ENCODE assay signal across 16 cellular contexts in genomic region chr3:72517325-72517724, GRCh38.
DNase-seq lines count a peak whose midpoint lies in the region; ATAC-seq, FAIRE-seq and TF ChIP-seq lines count a peak whose summit lies in the region.
"Had no signal": no experiment of that assay in that cellular context is flagged by ENCODE, and none has a peak within 500 bp of the region (broad histone marks: within the 10 kb centered on the region; RNA-seq: fewer than 3 reads in every experiment).

No MANE protein-coding gene starts in this region.

- H3K9me3 Mint-ChIP-seq in GM23338 = no peaks in the 10 kb centered on the region
- H3K9me3 Mint-ChIP-seq: CD4-positive, alpha-beta memory T cell had no signal

- H3K9me1 ChIP-seq in K562 (ENCODE audit: control insufficient read depth, insufficient read depth, low read length) = no peaks in the 10 kb centered on the region

- H3K4me2 ChIP-seq in K562 (ENCODE audit: insufficient read depth, low read length) = no peak overlapping the region
- H3K4me2 ChIP-seq in GM23338 = no peak overlapping the region

- no peak overlapping the region for H3K27ac Mint-ChIP-seq in GM23338
- H3K27ac Mint-ChIP-seq: CD4-positive, alpha-beta memory T cell had no signal

- no peaks in the 10 kb centered on the region for H3K79me2 ChIP-seq in K562 (ENCODE audit: control insufficient read depth, insufficient read depth, low read length)
- H3K79me2 ChIP-seq in GM23338 (replicated peaks; ENCODE audit: insufficient read depth) = no peaks in the 10 kb centered on the region

- intact Hi-C loops in K562 (cut with micrococcal nuclease) = no loop called here
- intact Hi-C loops in mucosa of descending colon (cut with DNase I, micrococcal nuclease) = no loop called here
- intact Hi-C loops in transverse colon (cut with DNase I; ENCODE audit: low total_unique reads) = no loop called here
- intact Hi-C loops in spleen (cut with DNase I; ENCODE audit: low total_unique reads) = no loop called here

- no peak for TF ChIP-seq RAD21 in K562 (CRISPR knock-in tag; conservative IDR thresholded peaks at IDR 0.05 in 1 of 2, IDR thresholded peaks at IDR 0.05 in 1 of 2)

- H3K4me3 ChIP-seq in K562 = no peak overlapping the region
- H3K4me3 ChIP-seq in mucosa of descending colon = no peak overlapping the region
- H3K4me3 ChIP-seq in transverse colon = no peak overlapping the region
- no peak overlapping the region for H3K4me3 ChIP-seq in GM23338
- H3K4me3 ChIP-seq in spleen = no peak overlapping the region
- H3K4me3 ChIP-seq: GM12878 had no signal

- H3K9me3 ChIP-seq in K562 (replicated peaks; ENCODE audit: control insufficient read depth, insufficient read depth, low read depth, low read length) (no peaks in the 10 kb centered on the region), mucosa of descending colon (no peaks in the 10 kb centered on the region), transverse colon (no peaks in the 10 kb centered on the region), spleen (no peaks in the 10 kb centered on the region)
- H3K9me3 ChIP-seq: BE2C had no signal

- no peak overlapping the region for H3K9ac ChIP-seq in K562 (ENCODE audit: insufficient read depth in 1 of 2, low read depth in 2 of 2, low read length in 2 of 2)

- H3K36me3 ChIP-seq in K562 (ENCODE audit: control insufficient read depth, insufficient read depth, low read length) = no peaks in the 10 kb centered on the region
- no peaks in the 10 kb centered on the region for H3K36me3 ChIP-seq in mucosa of descending colon (ENCODE audit: low read depth)
- no peaks in the 10 kb centered on the region for H3K36me3 ChIP-seq in transverse colon
- H3K36me3 ChIP-seq in GM23338 (ENCODE audit: insufficient read depth) = no peaks in the 10 kb centered on the region
- no peaks in the 10 kb centered on the region for H3K36me3 ChIP-seq in spleen
- H3K36me3 ChIP-seq: BE2C had no signal

- WGBS in K562 (ENCODE audit: insufficient coverage, low coverage, missing lambda C conversion rate) = 29% methylated on average over 5 of the region's 5 CpGs
- 41 to 48% methylated on average over 4 to 5 of the region's 5 CpGs for WGBS in transverse colon (ENCODE audit: low coverage in 1 of 2), 2 donors
- 91 to 95% (median 94%) methylated on average over 5 of the region's 5 CpGs for WGBS in spleen, 5 donors

- CTCF ChIA-PET in K562 (lab: Yijun Ruan, JAX; ENCODE audit: low intra/inter-chr PET ratio) = no interaction called here

- no peak for DNase-seq in K562 (ENCODE audit: extremely low read depth in 1 of 4, low spot score in 3 of 4)
- no peak for DNase-seq in left lobe of liver (ENCODE audit: low spot score)
- DNase-seq in mucosa of descending colon = peak in 1 of 3 donors; percentile 42
- peak; percentile 33 for DNase-seq in transverse colon
- DNase-seq in GM23338 (ENCODE audit: low spot score) = no peak
- no peak for DNase-seq in spleen
- DNase-seq in hippocampal formation (lab: John Stamatoyannopoulos, UW) = no peak
- DNase-seq: BE2C; CD4-positive, alpha-beta memory T cell; DMS79 had no signal

- H3K4me1 Mint-ChIP-seq in GM23338 = no peaks in the 10 kb centered on the region
- H3K4me1 Mint-ChIP-seq: CD4-positive, alpha-beta memory T cell had no signal

- H4K20me1 ChIP-seq in K562 (replicated peaks; ENCODE audit: control insufficient read depth, insufficient read depth, low read length) (no peaks in the 10 kb centered on the region), GM23338 (replicated peaks; ENCODE audit: insufficient read depth) (no peaks in the 10 kb centered on the region)

- ATAC-seq in K562 = no peak
- ATAC-seq in left lobe of liver = peak; percentile 71
- peak; percentile 90 for ATAC-seq in mucosa of descending colon
- ATAC-seq in GM23338 = no peak
- ATAC-seq in HG03442 (IDR thresholded peaks at IDR 0.05; ENCODE audit: unreplicated experiment) = no peak
- ATAC-seq: GM12878, HCT116 had no signal

- H3K27ac ChIP-seq in K562 (ENCODE audit: extremely low read depth, low read depth, low read length) (no peak overlapping the region), transverse colon (peak overlapping the region; percentile 1 to 51 (median 32)), GM23338 (ENCODE audit: low read depth) (no peak overlapping the region), spleen (no peak overlapping the region)
- H3K27ac ChIP-seq: C4-2B had no signal

- TF ChIP-seq CTCF in K562 (IDR thresholded peaks at IDR 0.05 in 2 of 3, conservative IDR thresholded peaks at IDR 0.05 in 1 of 3; ENCODE audit: insufficient read depth in 2 of 3, low read depth in 1 of 3, low read length in 3 of 3) (no peak), mucosa of descending colon (IDR thresholded peaks at IDR 0.05) (no peak), transverse colon (IDR thresholded peaks at IDR 0.05) (no peak), GM23338 (conservative IDR thresholded peaks at IDR 0.05; ENCODE audit: low read depth in 2 of 2) (no peak), spleen (IDR thresholded peaks at IDR 0.05 in 8 of 11, conservative IDR thresholded peaks at IDR 0.05 in 3 of 11) (no peak)

- no peaks in the 10 kb centered on the region for H3K27me3 Mint-ChIP-seq in GM23338 (ENCODE audit: insufficient read depth, low read depth, poor library complexity)
- H3K27me3 Mint-ChIP-seq: CD4-positive, alpha-beta memory T cell had no signal

- no peak for FAIRE-seq in K562 (lab: Jason Lieb, UNC)
- FAIRE-seq: A204.1, GM12878, GM19239 had no signal

- POLR2A ChIA-PET in K562 (lab: Yijun Ruan, JAX) = interaction anchor here (0.7 to 1.2 kb wide), 2 partner anchors 11 to 176 kb away, joined by 3 read pairs; no protein-coding TSS in a partner anchor

- peaks cover 0 to 9% of the 10 kb centered on the region in 2 experiments; a peak in 4 of 5 replicates for H3K4me1 ChIP-seq in K562 (replicated peaks in 1 of 2; ENCODE audit: control insufficient read depth in 2 of 2, insufficient read depth in 2 of 2, low read length in 2 of 2)
- H3K4me1 ChIP-seq in mucosa of descending colon (ENCODE audit: low read depth) = peaks cover 7% of the 10 kb centered on the region
- peaks cover 0 to 11% (median 5%) of the 10 kb centered on the region in 4 donors for H3K4me1 ChIP-seq in transverse colon
- H3K4me1 ChIP-seq in GM23338 (ENCODE audit: insufficient read depth) = no peaks in the 10 kb centered on the region
- H3K4me1 ChIP-seq in spleen = peaks cover 0 to 15% (median 7%) of the 10 kb centered on the region in 6 donors

- H3K9me2 ChIP-seq in GM23338 (ENCODE audit: insufficient read depth) = no peaks in the 10 kb centered on the region

- H3K36me3 Mint-ChIP-seq in GM23338 (ENCODE audit: low read depth) = no peaks in the 10 kb centered on the region
- H3K36me3 Mint-ChIP-seq: CD4-positive, alpha-beta memory T cell had no signal

- no TSS peak for BruUV-seq in K562 (replicated peaks; lab: Mats Ljungman, UMichigan)

- no peak overlapping the region for H3K4me3 Mint-ChIP-seq in GM23338
- H3K4me3 Mint-ChIP-seq: CD4-positive, alpha-beta memory T cell had no signal

- H2AFZ ChIP-seq in K562 (ENCODE audit: low read depth, low read length) = peak overlapping the region; percentile 37
- H2AFZ ChIP-seq in GM23338 = no peak overlapping the region; the same call in 1 of the 2 replicates

- H3F3A ChIP-seq in GM23338 (replicated peaks; ENCODE audit: low read depth) = no peaks in the 10 kb centered on the region

- H3K27me3 ChIP-seq in K562 (ENCODE audit: control insufficient read depth in 2 of 2, insufficient read depth in 2 of 2, low read length in 2 of 2) = no peaks in the 10 kb centered on the region
- no peaks in the 10 kb centered on the region for H3K27me3 ChIP-seq in transverse colon
- H3K27me3 ChIP-seq in GM23338 (ENCODE audit: insufficient read depth) = no peaks in the 10 kb centered on the region
- H3K27me3 ChIP-seq in spleen (replicated peaks in 1 of 7) = no peaks in the 10 kb centered on the region
- H3K27me3 ChIP-seq: BE2C had no signal

- in situ Hi-C loops in K562 (cut with MboI) = no loop called here
- in situ Hi-C loops in transverse colon (cut with MboI; ENCODE audit: low pct_ligation_motif_present in 1 of 4, low pct_unique_long_range_greater_than_20kb in 1 of 4, low sequenced_read_pairs in 3 of 4) = no loop called here

- TF ChIP-seq EP300 in K562 (IDR thresholded peaks at IDR 0.05; ENCODE audit: low read length) = no peak
- no peak for TF ChIP-seq EP300 in transverse colon (IDR thresholded peaks at IDR 0.05; ENCODE audit: low read depth)

- TF ChIP-seq POLR2A in K562 (conservative IDR thresholded peaks at IDR 0.05) = no peak
- TF ChIP-seq POLR2A in transverse colon (IDR thresholded peaks at IDR 0.05) = no peak
- no peak for TF ChIP-seq POLR2A in spleen (IDR thresholded peaks at IDR 0.05)

TF ChIP-seq in K562, 482 proteins besides CTCF, POLR2A, EP300 and RAD21 (continues in another document):
- no peak for TF ChIP-seq RFX1 (IDR thresholded peaks at IDR 0.05)
- TF ChIP-seq, protein P1, sequence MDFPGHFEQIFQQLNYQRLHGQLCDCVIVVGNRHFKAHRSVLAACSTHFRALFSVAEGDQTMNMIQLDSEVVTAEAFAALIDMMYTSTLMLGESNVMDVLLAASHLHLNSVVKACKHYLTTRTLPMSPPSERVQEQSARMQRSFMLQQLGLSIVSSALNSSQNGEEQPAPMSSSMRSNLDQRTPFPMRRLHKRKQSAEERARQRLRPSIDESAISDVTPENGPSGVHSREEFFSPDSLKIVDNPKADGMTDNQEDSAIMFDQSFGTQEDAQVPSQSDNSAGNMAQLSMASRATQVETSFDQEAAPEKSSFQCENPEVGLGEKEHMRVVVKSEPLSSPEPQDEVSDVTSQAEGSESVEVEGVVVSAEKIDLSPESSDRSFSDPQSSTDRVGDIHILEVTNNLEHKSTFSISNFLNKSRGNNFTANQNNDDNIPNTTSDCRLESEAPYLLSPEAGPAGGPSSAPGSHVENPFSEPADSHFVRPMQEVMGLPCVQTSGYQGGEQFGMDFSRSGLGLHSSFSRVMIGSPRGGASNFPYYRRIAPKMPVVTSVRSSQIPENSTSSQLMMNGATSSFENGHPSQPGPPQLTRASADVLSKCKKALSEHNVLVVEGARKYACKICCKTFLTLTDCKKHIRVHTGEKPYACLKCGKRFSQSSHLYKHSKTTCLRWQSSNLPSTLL (IDR thresholded peaks at IDR 0.05) = no peak

TF ChIP-seq in GM23338, 12 proteins besides CTCF, POLR2A, EP300 and RAD21 (continues in another document):
- TF ChIP-seq ZNF114 (CRISPR knock-in tag; IDR thresholded peaks at IDR 0.05) (no peak), POLR2AphosphoS5 (IDR thresholded peaks at IDR 0.05; ENCODE audit: low read depth) (no peak), JUNB (IDR thresholded peaks at IDR 0.05; ENCODE audit: unreplicated experiment) (no peak), NANOG (IDR thresholded peaks at IDR 0.05; ENCODE audit: borderline replicate concordance) (no peak)
- TF ChIP-seq, protein P2, sequence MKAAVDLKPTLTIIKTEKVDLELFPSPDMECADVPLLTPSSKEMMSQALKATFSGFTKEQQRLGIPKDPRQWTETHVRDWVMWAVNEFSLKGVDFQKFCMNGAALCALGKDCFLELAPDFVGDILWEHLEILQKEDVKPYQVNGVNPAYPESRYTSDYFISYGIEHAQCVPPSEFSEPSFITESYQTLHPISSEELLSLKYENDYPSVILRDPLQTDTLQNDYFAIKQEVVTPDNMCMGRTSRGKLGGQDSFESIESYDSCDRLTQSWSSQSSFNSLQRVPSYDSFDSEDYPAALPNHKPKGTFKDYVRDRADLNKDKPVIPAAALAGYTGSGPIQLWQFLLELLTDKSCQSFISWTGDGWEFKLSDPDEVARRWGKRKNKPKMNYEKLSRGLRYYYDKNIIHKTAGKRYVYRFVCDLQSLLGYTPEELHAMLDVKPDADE (IDR thresholded peaks at IDR 0.05) = no peak

Comparison
In these comparisons a context has a peak if more than half of its experiments do, and no peak if none do; other contexts are left out.
1. ATAC-seq: peak in left lobe of liver (single experiment) and mucosa of descending colon (single experiment); none in K562 (single experiment), GM23338 (single experiment) and HG03442 (single experiment).
2. H3K27ac ChIP-seq: peak in transverse colon (4 of 4); none in K562 (single experiment), GM23338 (single experiment) and spleen (0 of 8).